In the genomic region with DNA sequence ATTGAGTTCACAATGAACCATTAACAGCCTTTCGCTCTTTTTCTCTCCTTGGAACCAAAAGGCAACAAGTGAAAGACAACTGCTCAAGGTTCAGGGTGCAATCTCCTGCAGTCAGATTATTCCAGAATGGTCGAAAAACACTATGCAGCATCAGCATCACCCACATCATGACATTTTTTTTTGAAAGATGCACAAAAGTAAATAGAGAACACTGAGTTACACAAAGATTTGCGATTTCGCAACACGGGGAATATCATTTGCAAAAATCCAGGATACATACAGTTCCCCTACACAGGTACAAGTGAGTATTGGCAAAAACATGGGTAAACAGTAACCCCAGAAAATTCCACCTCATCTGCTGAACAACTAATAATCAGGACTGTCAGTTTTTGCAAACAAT, we compare ENCODE assay signal across 26 cellular contexts.
DNase-seq lines count a peak whose midpoint lies in the region; ATAC-seq, FAIRE-seq and TF ChIP-seq lines count a peak whose summit lies in the region.
"Had no signal": no experiment of that assay in that cellular context is flagged by ENCODE, and none has a peak within 500 bp of the region (broad histone marks: within the 10 kb centered on the region; RNA-seq: fewer than 3 reads in every experiment).

No MANE protein-coding gene starts in this region.

- ATAC-seq in A549 = no peak
- no peak for ATAC-seq in IMR-90 (ENCODE audit: low read depth)
- ATAC-seq in K562 = no peak
- no peak for ATAC-seq in HG03439 (IDR thresholded peaks at IDR 0.05; ENCODE audit: unreplicated experiment)
- ATAC-seq: CD8-positive, alpha-beta T cell; GM12878 had no signal

- H2BK20ac ChIP-seq in IMR-90 (ENCODE audit: low read depth, low read length) = no peak overlapping the region

- H4K8ac ChIP-seq in IMR-90 (ENCODE audit: low read depth in 2 of 2, low read length in 2 of 2) = no peak overlapping the region

- H2AK9ac ChIP-seq in IMR-90 (replicated peaks; ENCODE audit: low read depth, low read length, poor library complexity) = no peak overlapping the region

- H3K4me1 ChIP-seq in A549 (no peaks in the 10 kb centered on the region), IMR-90 (ENCODE audit: control insufficient read depth, insufficient read depth, low read length) (peaks cover 3% of the 10 kb centered on the region; the same call in 1 of the 2 replicates), K562 (replicated peaks in 1 of 2; ENCODE audit: control insufficient read depth in 2 of 2, insufficient read depth in 2 of 2, low read length in 2 of 2) (no peaks in the 10 kb centered on the region), hepatocyte (ENCODE audit: insufficient read depth) (no peaks in the 10 kb centered on the region)

- DNase-seq in A549 (ENCODE audit: low read depth in 1 of 2, low spot score in 1 of 2) (no peak), IMR-90 (no peak), K562 (ENCODE audit: extremely low read depth in 1 of 4, low spot score in 3 of 4) (no peak), urothelium cell line (ENCODE audit: low spot score) (no peak), hepatocyte (ENCODE audit: low spot score) (no peak), COLO668 (lab: John Stamatoyannopoulos, UW; ENCODE audit: unreplicated experiment) (no peak)
- DNase-seq: 8988T; AML-193; CD4-positive, alpha-beta T cell; CD8-positive, alpha-beta T cell; COR-L47; DMS 273 treated with DMSO at 0.1 percent for 48 hours; DMS153; DMS53; DMS79; DND-41; EL; GDM1 had no signal

- no peak overlapping the region for H3K27ac ChIP-seq in A549
- no peak overlapping the region for H3K27ac ChIP-seq in IMR-90 (ENCODE audit: insufficient read depth, low read length)
- H3K27ac ChIP-seq in K562 (ENCODE audit: extremely low read depth, low read depth, low read length) = no peak overlapping the region
- H3K27ac ChIP-seq in hepatocyte = no peak overlapping the region
- H3K27ac ChIP-seq: BLaER1 treated with 17β-estradiol and CSF1 and Interleukin-3, amounts not matched to agents 10 nM and 100 nM; C4-2B had no signal

- H3K4me2 ChIP-seq in A549 (no peak overlapping the region), IMR-90 (ENCODE audit: low read depth, low read length) (no peak overlapping the region), K562 (ENCODE audit: insufficient read depth, low read length) (no peak overlapping the region), hepatocyte (no peak overlapping the region)
- H3K4me2 ChIP-seq: BLaER1 treated with 17β-estradiol and CSF1 and Interleukin-3, amounts not matched to agents 10 nM and 100 nM had no signal

- H3K23ac ChIP-seq in IMR-90 (ENCODE audit: low read depth, low read length) = no peak overlapping the region

- intact Hi-C loops in IMR-90 (cut with micrococcal nuclease) = no loop called here
- intact Hi-C loops in K562 (cut with micrococcal nuclease) = no loop called here

- no peak overlapping the region for H4K91ac ChIP-seq in IMR-90 (ENCODE audit: insufficient read depth, low read depth, low read length)

- H3K36me3 ChIP-seq in IMR-90 (ENCODE audit: control insufficient read depth, insufficient read depth, low read length) = no peaks in the 10 kb centered on the region
- no peaks in the 10 kb centered on the region for H3K36me3 ChIP-seq in K562 (ENCODE audit: control insufficient read depth, insufficient read depth, low read length)
- no peaks in the 10 kb centered on the region for H3K36me3 ChIP-seq in hepatocyte (replicated peaks; ENCODE audit: insufficient read depth, low read depth)
- H3K36me3 ChIP-seq: BLaER1 treated with 17β-estradiol and CSF1 and Interleukin-3, amounts not matched to agents 10 nM and 100 nM had no signal

- CTCF ChIA-PET in A549 (lab: Yijun Ruan, JAX) (no interaction called here), IMR-90 (lab: Yijun Ruan, JAX) (no interaction called here), K562 (lab: Yijun Ruan, JAX; ENCODE audit: low intra/inter-chr PET ratio) (no interaction called here)

- TF ChIP-seq POLR2A in A549 (IDR thresholded peaks at IDR 0.05; ENCODE audit: low read length) = no peak
- TF ChIP-seq POLR2A in IMR-90 (IDR thresholded peaks at IDR 0.05; ENCODE audit: low read depth, low read length) = no peak
- no peak for TF ChIP-seq POLR2A in K562 (conservative IDR thresholded peaks at IDR 0.05)

- no peak overlapping the region for H2AK5ac ChIP-seq in IMR-90 (ENCODE audit: low read depth, low read length)

- H2BK15ac ChIP-seq in IMR-90 (ENCODE audit: low read depth, low read length) = no peak overlapping the region

- TF ChIP-seq EP300 in A549 (IDR thresholded peaks at IDR 0.05) (no peak), K562 (IDR thresholded peaks at IDR 0.05; ENCODE audit: low read length) (no peak)

- H4K20me1 ChIP-seq in IMR-90 (ENCODE audit: insufficient read depth, low read length) = no peaks in the 10 kb centered on the region
- H4K20me1 ChIP-seq in K562 (replicated peaks; ENCODE audit: control insufficient read depth, insufficient read depth, low read length) = no peaks in the 10 kb centered on the region
- no peaks in the 10 kb centered on the region for H4K20me1 ChIP-seq in hepatocyte (ENCODE audit: insufficient read depth, poor library complexity, severe bottlenecking)

- no peak overlapping the region for H4K5ac ChIP-seq in IMR-90 (ENCODE audit: low read depth, low read length)

- H3K9ac ChIP-seq in IMR-90 (ENCODE audit: low read depth, low read length) = no peak overlapping the region
- H3K9ac ChIP-seq in K562 (ENCODE audit: insufficient read depth in 1 of 2, low read depth in 2 of 2, low read length in 2 of 2) = no peak overlapping the region
- H3K9ac ChIP-seq: BLaER1 treated with 17β-estradiol and CSF1 and Interleukin-3, amounts not matched to agents 10 nM and 100 nM had no signal

- no peaks in the 10 kb centered on the region for H3K9me2 ChIP-seq in hepatocyte (replicated peaks; ENCODE audit: insufficient read depth)

- no peak overlapping the region for H3K14ac ChIP-seq in IMR-90 (replicated peaks; ENCODE audit: low read depth, low read length)

- H2AFZ ChIP-seq in IMR-90 (replicated peaks; ENCODE audit: low read length, poor library complexity) (no peak overlapping the region), K562 (ENCODE audit: low read depth, low read length) (no peak overlapping the region), hepatocyte (no peak overlapping the region)

- in situ Hi-C loops in IMR-90 (cut with MboI; ENCODE audit: low sequenced_read_pairs) = no loop called here
- in situ Hi-C loops in K562 (cut with MboI) = no loop called here

- 78% methylated on average over 5 of the region's 5 CpGs for WGBS in A549 (ENCODE audit: missing lambda C conversion rate)
- WGBS in IMR-90 (ENCODE audit: extremely low coverage in 2 of 2, insufficient read length in 1 of 2), 2 experiments = no CpG with 5 or more reads among the region's 5 CpGs
- 0% methylated on average over 5 of the region's 5 CpGs for WGBS in K562 (ENCODE audit: insufficient coverage, low coverage, missing lambda C conversion rate)
- WGBS in hepatocyte (ENCODE audit: low lambda C conversion rate, missing lambda C conversion rate) = 92% methylated on average over 5 of the region's 5 CpGs

- no peaks in the 10 kb centered on the region for H3K79me2 ChIP-seq in K562 (ENCODE audit: control insufficient read depth, insufficient read depth, low read length)
- H3K79me2 ChIP-seq in hepatocyte = no peaks in the 10 kb centered on the region

- FAIRE-seq in A549 (lab: Jason Lieb, UNC) = no peak
- FAIRE-seq in K562 (lab: Jason Lieb, UNC) = no peak
- peak; percentile 17 for FAIRE-seq in urothelium cell line (lab: Jason Lieb, UNC)
- FAIRE-seq: A204.1, GM12878, GM12892, GM18507, GM19239 had no signal

- no peaks in the 10 kb centered on the region for H3K27me3 ChIP-seq in IMR-90 (ENCODE audit: control insufficient read depth, insufficient read depth, low read length)
- H3K27me3 ChIP-seq in K562 (ENCODE audit: control insufficient read depth in 2 of 2, insufficient read depth in 2 of 2, low read length in 2 of 2) = peaks cover 0 to 8% of the 10 kb centered on the region in 2 experiments; a peak in 1 of 5 replicates
- no peaks in the 10 kb centered on the region for H3K27me3 ChIP-seq in hepatocyte
- H3K27me3 ChIP-seq: BLaER1 treated with 17β-estradiol and CSF1 and Interleukin-3, amounts not matched to agents 10 nM and 100 nM had no signal

- peaks cover 6% of the 10 kb centered on the region; the same call in 1 of the 2 replicates for H3K9me1 ChIP-seq in IMR-90 (ENCODE audit: insufficient read depth, low read length)
- H3K9me1 ChIP-seq in K562 (ENCODE audit: control insufficient read depth, insufficient read depth, low read length) = no peaks in the 10 kb centered on the region

- H2BK5ac ChIP-seq in IMR-90 (ENCODE audit: low read depth, low read length, poor library complexity, severe bottlenecking) = no peak overlapping the region

- no peak for TF ChIP-seq RAD21 in A549 (conservative IDR thresholded peaks at IDR 0.05 in 1 of 2, IDR thresholded peaks at IDR 0.05 in 1 of 2)
- TF ChIP-seq RAD21 in IMR-90 (IDR thresholded peaks at IDR 0.05; ENCODE audit: low read length) = no peak
- TF ChIP-seq RAD21 in K562 (CRISPR knock-in tag; conservative IDR thresholded peaks at IDR 0.05 in 1 of 2, IDR thresholded peaks at IDR 0.05 in 1 of 2) = no peak

- no peak overlapping the region for H3K4ac ChIP-seq in IMR-90 (ENCODE audit: low read depth, low read length)

- H2BK120ac ChIP-seq in IMR-90 (ENCODE audit: low read depth, low read length) = no peak overlapping the region

- H3K9me3 ChIP-seq in A549 (no peaks in the 10 kb centered on the region), IMR-90 (ENCODE audit: control insufficient read depth, insufficient read depth, low read length) (no peaks in the 10 kb centered on the region), K562 (replicated peaks; ENCODE audit: control insufficient read depth, insufficient read depth, low read depth, low read length) (no peaks in the 10 kb centered on the region), hepatocyte (ENCODE audit: low read depth) (no peaks in the 10 kb centered on the region)
- H3K9me3 ChIP-seq: BLaER1 treated with 17β-estradiol and CSF1 and Interleukin-3, amounts not matched to agents 10 nM and 100 nM had no signal

- H3K18ac ChIP-seq in IMR-90 (ENCODE audit: low read depth, low read length) = no peak overlapping the region

- H3K4me3 ChIP-seq in A549 (no peak overlapping the region), IMR-90 (ENCODE audit: insufficient read depth, low read depth, low read length) (no peak overlapping the region), K562 (no peak overlapping the region), hepatocyte (no peak overlapping the region)
- H3K4me3 ChIP-seq: BLaER1 treated with 17β-estradiol and CSF1 and Interleukin-3, amounts not matched to agents 10 nM and 100 nM; GM12878 had no signal

- BruUV-seq in IMR-90 (replicated peaks; lab: Mats Ljungman, UMichigan) (no TSS peak), K562 (replicated peaks; lab: Mats Ljungman, UMichigan) (no TSS peak)

- no peak overlapping the region for H3K56ac ChIP-seq in IMR-90 (ENCODE audit: extremely low read depth, insufficient read depth, low read length)

- TF ChIP-seq CTCF in A549 (IDR thresholded peaks at IDR 0.05) (no peak), IMR-90 (conservative IDR thresholded peaks at IDR 0.05; ENCODE audit: low read depth, low read length) (no peak), K562 (IDR thresholded peaks at IDR 0.05 in 2 of 3, conservative IDR thresholded peaks at IDR 0.05 in 1 of 3; ENCODE audit: insufficient read depth in 2 of 3, low read depth in 1 of 3, low read length in 3 of 3) (no peak), hepatocyte (IDR thresholded peaks at IDR 0.05; ENCODE audit: poor library complexity) (no peak)

- no peaks in the 10 kb centered on the region for H3K79me1 ChIP-seq in IMR-90 (ENCODE audit: low read depth in 1 of 2, low read length in 2 of 2)

- dilution Hi-C loops in IMR-90 (cut with HindIII; ENCODE audit: low sequenced_read_pairs, unreplicated experiment) = no loop called here

- POLR2A ChIA-PET in A549 (lab: Yijun Ruan, JAX) = no interaction called here
- POLR2A ChIA-PET in IMR-90 (lab: Charles Lee; ENCODE audit: unreplicated experiment) = no interaction called here
- POLR2A ChIA-PET in K562 (lab: Yijun Ruan, JAX) = no interaction called here

Comparison
In these comparisons a context has a peak if more than half of its experiments do, and no peak if none do; other contexts are left out.
1. Of the 35 proteins assayed by ChIP-seq in both K562 and A549: peak only in K562: none; only in A549: none; in both: CEBPB; in neither: 34.